In the genomic region with DNA sequence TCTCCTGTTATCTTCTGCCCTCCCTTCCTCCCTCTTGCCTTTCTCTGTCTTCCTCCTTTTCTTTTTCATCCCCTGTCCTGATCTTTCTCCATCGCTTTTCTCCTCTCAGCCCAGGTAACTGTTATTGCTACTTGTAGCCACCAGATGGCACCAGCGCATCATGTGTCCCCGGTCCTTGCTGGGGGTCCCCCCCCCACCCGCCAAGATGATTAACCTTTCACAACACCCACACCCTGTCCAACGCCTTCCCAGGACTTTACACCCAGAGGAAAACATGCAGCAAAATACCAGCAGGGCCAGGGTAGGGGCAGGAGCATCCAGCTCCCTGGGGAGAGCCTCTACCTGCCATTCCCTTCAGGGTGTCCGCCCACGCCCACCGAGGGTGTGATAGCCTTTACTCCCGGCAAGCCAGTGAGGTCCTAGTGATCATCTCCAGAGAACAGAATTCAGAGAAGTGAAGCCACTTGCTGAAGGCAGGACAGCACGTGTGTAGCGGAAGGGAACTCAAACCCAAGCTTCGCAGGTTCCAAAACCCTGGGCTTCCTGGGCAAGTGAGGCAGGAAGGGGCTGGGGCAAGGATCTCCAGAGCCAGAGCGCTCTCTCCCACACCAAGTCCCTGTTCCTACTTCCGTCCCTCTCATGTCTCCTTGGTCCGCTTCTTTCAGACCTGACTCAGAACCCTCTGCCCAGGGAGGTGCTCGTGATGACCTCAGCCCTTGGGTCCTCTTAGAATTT, we compare ENCODE assay signal across 8 cellular contexts. TPM values are rescaled to one million over a fixed set of nuclear protein-coding genes. Genes with fewer than 3 reads are reported as not detected.
DNase-seq lines count a peak whose midpoint lies in the region; ATAC-seq and TF ChIP-seq lines count a peak whose summit lies in the region.

No MANE protein-coding gene starts in this region.

- no peak for TF ChIP-seq POLR2A in esophagus squamous epithelium (IDR thresholded peaks at IDR 0.05)

- peaks cover 12% of the 10 kb centered on the region for H3K27me3 Mint-ChIP-seq in type B pancreatic cell

- H3K4me1 Mint-ChIP-seq in type B pancreatic cell (ENCODE audit: unreplicated experiment), result peaks cover 27% of the 10 kb centered on the region

- no peak overlapping the region for H3K27ac Mint-ChIP-seq in type B pancreatic cell

- in situ Hi-C loops in GM13977 (cut with MboI; ENCODE audit: low pct_unique_long_range_greater_than_20kb, low sequenced_read_pairs, unreplicated experiment), result loop anchor here (5.0 kb wide), 1 partner anchor 141 kb away; no protein-coding TSS in a partner anchor

- H3K27ac ChIP-seq in esophagus squamous epithelium, result no peak overlapping the region
- no peak overlapping the region for H3K27ac ChIP-seq in osteoblast (ENCODE audit: low read depth, low read length)

- H2AFZ ChIP-seq in osteoblast (ENCODE audit: low read length), result no peak overlapping the region

- no peak overlapping the region for H3K4me3 ChIP-seq in esophagus squamous epithelium
- no peak overlapping the region for H3K4me3 ChIP-seq in osteoblast (ENCODE audit: insufficient read depth, low read length)

- intact Hi-C loops in esophagus squamous epithelium (cut with DNase I), result loop anchor here (2.0 kb wide), 1 partner anchor 135 kb away; no protein-coding TSS in a partner anchor

- no peak for ATAC-seq in HG02642 (IDR thresholded peaks at IDR 0.05; ENCODE audit: poor library complexity, unreplicated experiment)

- H3K36me3 ChIP-seq in esophagus squamous epithelium (no peaks in the 10 kb centered on the region), osteoblast (ENCODE audit: insufficient read depth, low read length) (no peaks in the 10 kb centered on the region)

- H3K9me3 Mint-ChIP-seq in type B pancreatic cell, result no peaks in the 10 kb centered on the region

- no peak overlapping the region for H3K4me3 Mint-ChIP-seq in type B pancreatic cell

- peaks cover 4% of the 10 kb centered on the region for H4K20me1 ChIP-seq in osteoblast (ENCODE audit: insufficient read depth, low read length)

- H3K79me2 ChIP-seq in osteoblast (ENCODE audit: insufficient read depth, low read length), result no peaks in the 10 kb centered on the region

- peak overlapping the region; percentile 20 for H3K4me2 ChIP-seq in osteoblast (ENCODE audit: insufficient read depth, low read length)

- 12 to 21% methylated on average over 6 to 11 of the region's 16 CpGs for WGBS in esophagus squamous epithelium, 2 donors

- H3K27me3 ChIP-seq in esophagus squamous epithelium (peaks cover 0 to 15% (median 0%) of the 10 kb centered on the region in 4 donors), osteoblast (ENCODE audit: insufficient read depth, low read length) (no peaks in the 10 kb centered on the region)

- TF ChIP-seq CTCF in GM13977 (IDR thresholded peaks at IDR 0.05; ENCODE audit: extremely low read depth, insufficient read depth, missing control alignments), result peak; percentile 82
- TF ChIP-seq CTCF in esophagus squamous epithelium (IDR thresholded peaks at IDR 0.05), result peak; percentile 61 to 94 (median 78)
- peak; percentile 91 for TF ChIP-seq CTCF in osteoblast (IDR thresholded peaks at IDR 0.05; ENCODE audit: extremely low read depth, low read depth, low read length)
- TF ChIP-seq CTCF in type B pancreatic cell (conservative IDR thresholded peaks at IDR 0.05), result peak; percentile 98

- H3K9me3 ChIP-seq in esophagus squamous epithelium (no peaks in the 10 kb centered on the region), osteoblast (ENCODE audit: low read depth, low read length) (no peaks in the 10 kb centered on the region)

- peak; percentile 78 for DNase-seq in AG08395 (ENCODE audit: low spot score)
- DNase-seq in GM13977 (ENCODE audit: low spot score), result peak; percentile 84
- peak; percentile 29 for DNase-seq in NCI-H748 (lab: John Stamatoyannopoulos, UW; ENCODE audit: unreplicated experiment)
- peak; percentile 68 for DNase-seq in activated CD8-positive, alpha-beta memory T cell treated with anti-CD3 and anti-CD28 coated beads, Interleukin-2, amount 50 U/mL, for 4 hours
- DNase-seq in esophagus squamous epithelium (lab: John Stamatoyannopoulos, UW), result no peak
- peak; percentile 94 for DNase-seq in osteoblast (ENCODE audit: insufficient read length, low spot score, missing footprints)
- DNase-seq in type B pancreatic cell (ENCODE audit: extremely low spot score, unreplicated experiment), result no peak

- no peaks in the 10 kb centered on the region for H3K36me3 Mint-ChIP-seq in type B pancreatic cell

- H3K4me1 ChIP-seq in esophagus squamous epithelium (peaks cover 0 to 17% (median 0%) of the 10 kb centered on the region in 3 donors), osteoblast (ENCODE audit: insufficient read depth, low read length) (peaks cover 9% of the 10 kb centered on the region)

RNA-seq across cellular contexts. Expression of gene TAC4, which starts 13.4 kb away (rescaled TPM):
- total RNA-seq in esophagus squamous epithelium, result not detected
- not detected in 2 replicates for total RNA-seq in osteoblast
- total RNA-seq in type B pancreatic cell (ENCODE audit: low replicate concordance), result not detected in 2 replicates

Comparison
In these comparisons a context has a peak if more than half of its experiments do, and no peak if none do; other contexts are left out.
1. DNase-seq: peak in AG08395 (single experiment), GM13977 (single experiment), NCI-H748 (single experiment), activated CD8-positive, alpha-beta memory T cell treated with anti-CD3 and anti-CD28 coated beads, Interleukin-2, amount 50 U/mL, for 4 hours (single experiment) and osteoblast (single experiment); none in esophagus squamous epithelium (single experiment) and type B pancreatic cell (single experiment).
2. Peak in every context shown above with its lines, with median percentiles within 50 percentile points of each other: CTCF ChIP-seq.